29 cellular contexts compared by ENCODE assay signal in genomic region chr5:54049144-54049543, GRCh38.
"Had no signal": no experiment of that assay in that cellular context is flagged by ENCODE, and none has a peak within 500 bp of the region (broad histone marks: within the 10 kb centered on the region; RNA-seq: fewer than 3 reads in every experiment).

No MANE protein-coding gene starts in this region.

- H3K36me3 ChIP-seq: adrenal gland, SJCRH30 had no signal

- H3K36me3 Mint-ChIP-seq: activated naive CD8-positive, alpha-beta T cell treated with anti-CD3 and anti-CD28 coated beads, Interleukin-2, amount 10 ng/mL, durations not matched to agents 7 days and 5 days; WTC11 had no signal

- H3K4me3 Mint-ChIP-seq: activated CD8-positive, alpha-beta T cell treated with anti-CD3 and anti-CD28 coated beads, Interleukin-2, amount 10 ng/mL, durations not matched to agents 7 days and 5 days; activated naive CD8-positive, alpha-beta T cell treated with anti-CD3 and anti-CD28 coated beads, Interleukin-2, amount 10 ng/mL, durations not matched to agents 7 days and 5 days; T-helper 1 cell treated with Interleukin-12 subunit alpha and Interleukin-12 subunit beta and Interleukin-4 antibody, amounts not matched to agents 30 μg/mL and 1 μg/mL, for 36 hours; WTC11 had no signal

- H3K27me3 Mint-ChIP-seq: activated naive CD8-positive, alpha-beta T cell treated with anti-CD3 and anti-CD28 coated beads, Interleukin-2, amount 10 ng/mL, durations not matched to agents 7 days and 5 days had no signal

- H3K9ac ChIP-seq: SK-N-SH had no signal

- H3K27ac Mint-ChIP-seq: activated CD8-positive, alpha-beta T cell treated with anti-CD3 and anti-CD28 coated beads, Interleukin-2, amount 10 ng/mL, durations not matched to agents 7 days and 5 days; activated naive CD8-positive, alpha-beta T cell treated with anti-CD3 and anti-CD28 coated beads, Interleukin-2, amount 10 ng/mL, durations not matched to agents 7 days and 5 days; T-helper 1 cell treated with Interleukin-12 subunit alpha and Interleukin-12 subunit beta and Interleukin-4 antibody, amounts not matched to agents 30 μg/mL and 1 μg/mL, for 36 hours had no signal

- H3K4me2 ChIP-seq: SK-N-SH had no signal

- H3K4me3 ChIP-seq: adrenal gland, SJCRH30 had no signal

- H3K4me1 ChIP-seq: adrenal gland, SJCRH30 had no signal

- H3K27ac ChIP-seq: adrenal gland, RWPE1, SJCRH30 had no signal

- ATAC-seq: activated CD8-positive, alpha-beta T cell treated with anti-CD3 and anti-CD28 coated beads, Interleukin-2, amount 10 ng/mL, durations not matched to agents 7 days and 5 days; Panc1; WTC11 had no signal

- H3K4me1 Mint-ChIP-seq: activated naive CD8-positive, alpha-beta T cell treated with anti-CD3 and anti-CD28 coated beads, Interleukin-2, amount 10 ng/mL, durations not matched to agents 7 days and 5 days had no signal

- H3K27me3 ChIP-seq: adrenal gland, SJCRH30 had no signal

- H3K9me3 Mint-ChIP-seq: activated naive CD8-positive, alpha-beta T cell treated with anti-CD3 and anti-CD28 coated beads, Interleukin-2, amount 10 ng/mL, durations not matched to agents 7 days and 5 days; T-helper 1 cell treated with Interleukin-12 subunit alpha and Interleukin-12 subunit beta and Interleukin-4 antibody, amounts not matched to agents 30 μg/mL and 1 μg/mL, for 36 hours; WTC11 had no signal

- H3K9me3 ChIP-seq: adrenal gland, SJCRH30, SK-N-SH had no signal

- DNase-seq: activated CD4-positive, alpha-beta T cell treated with anti-CD3 and anti-CD28 coated beads for 48 hours; activated CD4-positive, alpha-beta T cell treated with anti-CD3 and anti-CD28 coated beads, Interleukin-2, amount 50 U/mL, for 4 hours; activated CD4-positive, CD25-positive, alpha-beta regulatory T cell treated with anti-CD3 and anti-CD28 coated beads, Interleukin-2, amount 50 U/mL, for 72 hours; activated CD8-positive, alpha-beta memory T cell treated with anti-CD3 and anti-CD28 coated beads, Interleukin-2, amount 50 U/mL, for 48 hours; activated CD8-positive, alpha-beta T cell treated with anti-CD3 and anti-CD28 coated beads, Interleukin-2, amount 10 ng/mL, durations not matched to agents 7 days and 5 days; activated naive CD4-positive, alpha-beta T cell treated with anti-CD3 and anti-CD28 coated beads, Interleukin-2, amount 50 U/mL, for 16 hours; activated naive CD8-positive, alpha-beta T cell treated with anti-CD3 and anti-CD28 coated beads, Interleukin-2, amount 10 ng/mL, durations not matched to agents 7 days and 5 days; activated T-cell treated with anti-CD3 and anti-CD28 coated beads, Interleukin-2, amount 50 U/mL, for 1 hour; adrenal gland; anterior cingulate cortex; central memory CD4-positive, alpha-beta T cell; Karpas-422; MM.1S; NCI-H1105 treated with DMSO at 0.1 percent for 48 hours; NCI-H1436 treated with DMSO at 0.1 percent for 48 hours; NCI-H187; NCI-H2081; NCI-H510A treated with DMSO at 0.1 percent for 48 hours; NCI-H69; NK-92 treated with Interleukin-12 subunit alpha and Interleukin-12 subunit beta, amount 100 ng/mL, for 24 hours; OCI-M1; Right ventricle myocardium superior; SJCRH30; SK-N-SH; T-helper 9 cell had no signal
